In genomic region chr1:113931456-113931855, GRCh38 we compare ENCODE assay signal across 8 cellular contexts. TPM values are rescaled to one million over a fixed set of nuclear protein-coding genes. Genes with fewer than 3 reads are reported as not detected.
DNase-seq lines count a peak whose midpoint lies in the region; ATAC-seq lines count a peak whose summit lies in the region.

No MANE protein-coding gene starts in this region.

- intact Hi-C loops in CD4-positive, alpha-beta memory T cell (cut with micrococcal nuclease) = loop anchor here (1.0 to 2.0 kb wide), 4 partner anchors 9 to 649 kb away; partner anchors contain the start of gene BCAS2
- intact Hi-C loops in naive thymus-derived CD4-positive, alpha-beta T cell (cut with micrococcal nuclease) = loop anchor here (1.0 to 10.0 kb wide), 9 partner anchors 9 to 1537 kb away; partner anchors contain the start of genes BCAS2 (in 1 of the 2), CAPZA1 (in 1 of the 2), CTTNBP2NL (in 1 of the 2) and ST7L (in 1 of the 2)

- POLR2A ChIA-PET in CD4-positive, alpha-beta memory T cell (lab: Charles Lee; ENCODE audit: partially characterized antibody) = interaction anchor here (0.6 to 9.3 kb wide), 22 partner anchors 9 to 785 kb away, joined by 3 to 277 read pairs (median 16); partner anchors contain the start of genes AP4B1, DCLRE1B, RSBN1 and TRIM33
- POLR2A ChIA-PET in naive thymus-derived CD4-positive, alpha-beta T cell (lab: Charles Lee) = interaction anchor here (0.6 to 14.4 kb wide), 11 partner anchors 16 to 1313 kb away, joined by 3 to 360 read pairs (median 5); partner anchors contain the start of genes AP4B1, CAPZA1, DCLRE1B and ST7L

- peaks cover 0 to 25% of the 10 kb centered on the region in 2 donors for H3K36me3 Mint-ChIP-seq in CD4-positive, alpha-beta memory T cell
- peaks cover 0 to 18% (median 4%) of the 10 kb centered on the region in 5 donors for H3K36me3 Mint-ChIP-seq in naive thymus-derived CD4-positive, alpha-beta T cell

- DNase-seq in CD4-positive, alpha-beta memory T cell = peak; percentile 58 to 74 (median 67)
- DNase-seq in LoVo (ENCODE audit: low spot score) (peak; percentile 35), brain pericyte (ENCODE audit: low read depth, low spot score) (peak; percentile 38), NCI-H2171 treated with DMSO at 0.1 percent for 48 hours (lab: John Stamatoyannopoulos, UW) (no peak)
- DNase-seq in naive thymus-derived CD4-positive, alpha-beta T cell = peak in 7 of 9 donors; percentile 50 to 82 (median 73)
- DNase-seq in effector CD4-positive, alpha-beta T cell = no peak

- H3K9me3 Mint-ChIP-seq in CD4-positive, alpha-beta memory T cell = peaks cover 0 to 6% (median 0%) of the 10 kb centered on the region in 8 donors
- H3K9me3 Mint-ChIP-seq in naive thymus-derived CD4-positive, alpha-beta T cell = no peaks in the 10 kb centered on the region

- H3K4me3 Mint-ChIP-seq in CD4-positive, alpha-beta memory T cell = peak overlapping the region; percentile 89 to 99 (median 94)
- peak overlapping the region; percentile 88 to 99 (median 98) for H3K4me3 Mint-ChIP-seq in naive thymus-derived CD4-positive, alpha-beta T cell

- H3K4me1 Mint-ChIP-seq in CD4-positive, alpha-beta memory T cell = peaks cover 49 to 79% (median 64%) of the 10 kb centered on the region in 4 donors
- H3K4me1 Mint-ChIP-seq in naive thymus-derived CD4-positive, alpha-beta T cell = peaks cover 56 to 79% (median 66%) of the 10 kb centered on the region in 7 donors

- no peaks in the 10 kb centered on the region for H3K27me3 ChIP-seq in CD4-positive, alpha-beta memory T cell (ENCODE audit: insufficient read depth, low read length)
- H3K27me3 ChIP-seq in naive thymus-derived CD4-positive, alpha-beta T cell (ENCODE audit: control insufficient read depth in 2 of 2, insufficient read depth in 2 of 2, low read length in 2 of 2) = no peaks in the 10 kb centered on the region

- peak overlapping the region; percentile 97 for H3K27ac ChIP-seq in CD4-positive, alpha-beta memory T cell (ENCODE audit: low read depth, low read length)
- peak overlapping the region; percentile 99 for H3K27ac ChIP-seq in naive thymus-derived CD4-positive, alpha-beta T cell (ENCODE audit: low read depth, low read length)

- H3K27ac Mint-ChIP-seq in CD4-positive, alpha-beta memory T cell = peak overlapping the region; percentile 97 to 100 (median 99)
- peak overlapping the region; percentile 93 to 100 (median 99) for H3K27ac Mint-ChIP-seq in naive thymus-derived CD4-positive, alpha-beta T cell

- H3K9me3 ChIP-seq in CD4-positive, alpha-beta memory T cell (ENCODE audit: control insufficient read depth in 1 of 2, low read length in 2 of 2) = no peaks in the 10 kb centered on the region
- no peaks in the 10 kb centered on the region for H3K9me3 ChIP-seq in naive thymus-derived CD4-positive, alpha-beta T cell (ENCODE audit: control insufficient read depth in 2 of 3, low read length in 3 of 3)

- no peaks in the 10 kb centered on the region for H3K36me3 ChIP-seq in CD4-positive, alpha-beta memory T cell (ENCODE audit: insufficient read depth, low read length)
- peaks cover 0 to 3% (median 0%) of the 10 kb centered on the region in 3 experiments for H3K36me3 ChIP-seq in naive thymus-derived CD4-positive, alpha-beta T cell (ENCODE audit: control insufficient read depth in 2 of 3, insufficient read depth in 3 of 3, low read length in 3 of 3)

- H3K27me3 Mint-ChIP-seq in CD4-positive, alpha-beta memory T cell = no peaks in the 10 kb centered on the region
- peaks cover 0 to 5% (median 0%) of the 10 kb centered on the region in 5 donors for H3K27me3 Mint-ChIP-seq in naive thymus-derived CD4-positive, alpha-beta T cell

- H3K4me1 ChIP-seq in CD4-positive, alpha-beta memory T cell (ENCODE audit: insufficient read depth, low read length) = peaks cover 65% of the 10 kb centered on the region
- H3K4me1 ChIP-seq in naive thymus-derived CD4-positive, alpha-beta T cell (ENCODE audit: control insufficient read depth in 2 of 2, insufficient read depth in 2 of 2, low read length in 2 of 2) = peaks cover 62 to 63% of the 10 kb centered on the region in 2 donors

- no peak for ATAC-seq in naive thymus-derived CD4-positive, alpha-beta T cell
- ATAC-seq in GM18907 (IDR thresholded peaks at IDR 0.05; ENCODE audit: unreplicated experiment) = no peak
- ATAC-seq in GM19455 (IDR thresholded peaks at IDR 0.05; ENCODE audit: unreplicated experiment) = no peak

- peak overlapping the region in 1 of 2 donors; percentile 98 for H3K4me3 ChIP-seq in CD4-positive, alpha-beta memory T cell (ENCODE audit: low read length in 2 of 2)
- peak overlapping the region; percentile 100 for H3K4me3 ChIP-seq in naive thymus-derived CD4-positive, alpha-beta T cell (ENCODE audit: low read length)

- CTCF ChIA-PET in CD4-positive, alpha-beta memory T cell (lab: Charles Lee; ENCODE audit: partially characterized antibody) = interaction anchor here (0.8 to 8.3 kb wide), 18 partner anchors 9 to 859 kb away, joined by 3 to 103 read pairs (median 4); partner anchors contain the start of genes AP4B1, DCLRE1B, LRIG2 and RSBN1
- CTCF ChIA-PET in naive thymus-derived CD4-positive, alpha-beta T cell (lab: Charles Lee) = interaction anchor here (0.6 to 3.7 kb wide), 13 partner anchors 9 to 351 kb away, joined by 3 to 39 read pairs (median 6); partner anchors contain the start of genes AP4B1 and DCLRE1B

RNA-seq across cellular contexts. Expression of gene HIPK1, which starts 2.3 kb away (rescaled TPM):
- 100 to 1,000 TPM; 107 to 110 TPM for total RNA-seq in CD4-positive, alpha-beta memory T cell
- 10 to 100 TPM in 1 of 2 donors, 1 to 10 TPM in 1; 4.4 to 17.1 TPM for polyA plus RNA-seq in CD4-positive, alpha-beta memory T cell
- 100 to 1,000 TPM in 4 of 5 experiments, 10 to 100 TPM in 1; 95.8 to 211 (median 124) TPM for total RNA-seq in naive thymus-derived CD4-positive, alpha-beta T cell
- polyA plus RNA-seq in naive thymus-derived CD4-positive, alpha-beta T cell = 10 to 100 TPM; 11.8 to 21.3 TPM

RNA-seq across cellular contexts. Expression of gene DCLRE1B, which starts 26.3 kb away (rescaled TPM):
- total RNA-seq in CD4-positive, alpha-beta memory T cell = 1 to 10 TPM; 5.1 to 5.4 TPM
- 1 to 10 TPM; 2.8 to 5.3 TPM for polyA plus RNA-seq in CD4-positive, alpha-beta memory T cell
- 10 to 100 TPM in 1 of 5 experiments, 1 to 10 TPM in 4; 4.1 to 13.6 (median 6.9) TPM for total RNA-seq in naive thymus-derived CD4-positive, alpha-beta T cell
- 1 to 10 TPM; 3.7 to 6.8 TPM for polyA plus RNA-seq in naive thymus-derived CD4-positive, alpha-beta T cell

RNA-seq across cellular contexts. Expression of gene AP4B1, which starts 26.9 kb away (rescaled TPM):
- 10 to 100 TPM; 74.5 to 75.5 TPM for total RNA-seq in CD4-positive, alpha-beta memory T cell
- polyA plus RNA-seq in CD4-positive, alpha-beta memory T cell = 10 to 100 TPM in 1 of 2 donors, 1 to 10 TPM in 1; 8.9 to 12.9 TPM
- 10 to 100 TPM; 50.8 to 75.4 (median 65.0) TPM for total RNA-seq in naive thymus-derived CD4-positive, alpha-beta T cell
- 10 to 100 TPM; 13.7 to 15.6 TPM for polyA plus RNA-seq in naive thymus-derived CD4-positive, alpha-beta T cell

RNA-seq across cellular contexts. Expression of gene BCL2L15, which starts 44.1 kb away (rescaled TPM):
- total RNA-seq in CD4-positive, alpha-beta memory T cell = 1 to 10 TPM; 1.3 to 2.1 TPM
- polyA plus RNA-seq in CD4-positive, alpha-beta memory T cell = 1 to 10 TPM in 1 of 2 donors, under 1 TPM in 1; 0.75 to 1.3 TPM
- 1 to 10 TPM; 1.1 to 7.5 (median 1.6) TPM for total RNA-seq in naive thymus-derived CD4-positive, alpha-beta T cell
- under 1 TPM in 1 of 2 donors, not detected in 1; 0.60 TPM for polyA plus RNA-seq in naive thymus-derived CD4-positive, alpha-beta T cell

RNA-seq across cellular contexts. Expression of gene OLFML3, which starts 47.8 kb away (rescaled TPM):
- total RNA-seq in CD4-positive, alpha-beta memory T cell = under 1 TPM; 0.42 to 0.70 TPM
- polyA plus RNA-seq in CD4-positive, alpha-beta memory T cell = not detected
- 1 to 10 TPM in 3 of 5 experiments, under 1 TPM in 2; 0.24 to 1.8 (median 1.1) TPM for total RNA-seq in naive thymus-derived CD4-positive, alpha-beta T cell
- polyA plus RNA-seq in naive thymus-derived CD4-positive, alpha-beta T cell = not detected

Comparison
In these comparisons a context has a peak if more than half of its experiments do, and no peak if none do; other contexts are left out.
1. DNase-seq: peak in CD4-positive, alpha-beta memory T cell (5 of 5), LoVo (single experiment), brain pericyte (single experiment) and naive thymus-derived CD4-positive, alpha-beta T cell (7 of 9); none in NCI-H2171 treated with DMSO at 0.1 percent for 48 hours (single experiment) and effector CD4-positive, alpha-beta T cell (single experiment).